9 cellular contexts compared by ENCODE assay signal in the genomic region with DNA sequence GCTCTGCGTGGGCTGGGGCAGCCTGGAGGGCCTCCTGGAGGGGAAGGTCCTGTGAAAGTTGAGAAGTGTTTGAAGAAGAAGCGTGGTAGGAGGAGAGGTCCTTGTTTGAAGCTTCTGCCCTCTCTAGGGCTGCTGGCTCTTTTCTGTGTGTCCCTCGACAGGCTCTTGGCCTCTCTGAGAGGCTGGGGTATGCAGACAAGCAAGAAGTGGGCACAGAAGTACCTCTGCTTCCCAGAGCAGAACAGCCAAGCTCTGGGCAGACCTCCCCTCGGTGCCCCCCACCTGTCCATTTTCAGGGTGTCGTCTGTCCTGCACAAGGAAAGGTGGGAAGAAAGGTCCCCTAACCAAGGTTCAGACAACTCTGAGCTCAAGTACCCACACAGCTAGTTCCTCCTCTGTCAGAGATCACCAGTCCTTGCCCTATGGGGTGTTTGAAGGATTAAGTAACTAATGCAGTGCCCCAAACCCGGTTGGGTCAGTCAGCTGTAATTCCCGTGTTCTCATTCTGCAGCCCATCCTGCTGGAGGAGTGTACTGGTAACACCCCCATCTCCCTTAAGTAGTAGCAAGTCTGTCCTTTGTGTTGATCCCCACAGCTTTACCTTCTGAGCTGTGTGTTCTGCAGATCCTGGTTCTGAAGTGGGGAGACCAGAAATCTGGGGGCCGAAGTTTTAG. TPM values are rescaled to one million over a fixed set of nuclear protein-coding genes. Genes with fewer than 3 reads are reported as not detected.
DNase-seq lines count a peak whose midpoint lies in the region; TF ChIP-seq lines count a peak whose summit lies in the region.
"Had no signal": no experiment of that assay in that cellular context is flagged by ENCODE, and none has a peak within 500 bp of the region (broad histone marks: within the 10 kb centered on the region; RNA-seq: fewer than 3 reads in every experiment).

No MANE protein-coding gene starts in this region.

- CTCF ChIA-PET in MCF 10A (lab: Yijun Ruan, JAX): interaction anchor here (0.6 to 6.4 kb wide), 8 partner anchors 9 to 117 kb away, joined by 3 to 57 read pairs (median 6); no protein-coding TSS in a partner anchor

- H3K4me3 Mint-ChIP-seq in MCF 10A (ENCODE audit: unreplicated experiment) (no peak overlapping the region), type B pancreatic cell (peak overlapping the region; percentile 77)

- H3K9me3 Mint-ChIP-seq in MCF 10A (ENCODE audit: unreplicated experiment) (no peaks in the 10 kb centered on the region), type B pancreatic cell (no peaks in the 10 kb centered on the region)

- H3K4me1 ChIP-seq in breast epithelium (peaks cover 27 to 42% of the 10 kb centered on the region in 2 donors), liver (ENCODE audit: control insufficient read depth in 4 of 4, insufficient read depth in 4 of 4, low read length in 3 of 4) (peaks cover 18 to 87% (median 58%) of the 10 kb centered on the region in 4 donors)

- WGBS in liver: 57% methylated on average over 8 of the region's 8 CpGs

- H3K27ac Mint-ChIP-seq in MCF 10A (ENCODE audit: low read depth, unreplicated experiment) (no peak overlapping the region), type B pancreatic cell (peak overlapping the region; percentile 70)

- peak overlapping the region in 1 of 2 donors; percentile 8 for H3K9ac ChIP-seq in liver (ENCODE audit: low read depth in 1 of 2, low read length in 2 of 2)

- no peak for DNase-seq in breast epithelium (ENCODE audit: low spot score in 2 of 2)
- no peak for DNase-seq in MCF 10A (ENCODE audit: unreplicated experiment)
- DNase-seq in type B pancreatic cell (ENCODE audit: extremely low spot score, unreplicated experiment): no peak
- DNase-seq in NCI-H524 (lab: John Stamatoyannopoulos, UW): no peak
- DNase-seq in SW480 (ENCODE audit: low spot score): no peak
- DNase-seq in HuH-7.5 (ENCODE audit: low spot score): no peak

- H3K27me3 ChIP-seq in breast epithelium: no peaks in the 10 kb centered on the region
- H3K27me3 ChIP-seq in liver (ENCODE audit: control insufficient read depth in 4 of 4, insufficient read depth in 4 of 4, low read length in 3 of 4): no peaks in the 10 kb centered on the region

- H3K4me3 ChIP-seq in breast epithelium (no peak overlapping the region), liver (ENCODE audit: low read depth in 1 of 3, low read length in 3 of 3) (no peak overlapping the region)
- H3K4me3 ChIP-seq: lung had no signal

- peak overlapping the region; percentile 60 to 84 for H3K27ac ChIP-seq in breast epithelium
- peak overlapping the region; percentile 52 for H3K27ac ChIP-seq in VCaP
- H3K27ac ChIP-seq in liver (ENCODE audit: low read depth in 1 of 2, low read length in 2 of 2): peak overlapping the region; percentile 48 to 49

- H3K36me3 ChIP-seq in breast epithelium (no peaks in the 10 kb centered on the region), liver (ENCODE audit: control insufficient read depth in 4 of 4, insufficient read depth in 3 of 4, low read depth in 1 of 4, low read length in 3 of 4) (no peaks in the 10 kb centered on the region)

- no TSS peak for BruUV-seq in MCF 10A (replicated peaks; lab: Mats Ljungman, UMichigan)

- H3K4me1 Mint-ChIP-seq in MCF 10A (ENCODE audit: insufficient read depth, unreplicated experiment) (peaks cover 53% of the 10 kb centered on the region), type B pancreatic cell (ENCODE audit: unreplicated experiment) (peaks cover 65% of the 10 kb centered on the region)

- intact Hi-C loops in breast epithelium (cut with DNase I; ENCODE audit: low total_unique reads) (no loop called here), MCF 10A (cut with micrococcal nuclease) (loop anchor here (10.0 kb wide), 1 partner anchor 417 kb away; the partner anchor contains the start of gene C15orf39)

- POLR2A ChIA-PET in MCF 10A (lab: Yijun Ruan, JAX): interaction anchor here (1.1 to 1.4 kb wide), 2 partner anchors 12 to 82 kb away, joined by 5 to 7 read pairs; no protein-coding TSS in a partner anchor

- H3K27me3 Mint-ChIP-seq in MCF 10A (ENCODE audit: insufficient read depth, unreplicated experiment) (no peaks in the 10 kb centered on the region), type B pancreatic cell (no peaks in the 10 kb centered on the region)

- TF ChIP-seq POLR2A in breast epithelium (IDR thresholded peaks at IDR 0.05): no peak

- TF ChIP-seq RAD21 in liver (IDR thresholded peaks at IDR 0.05): no peak

- no peaks in the 10 kb centered on the region for H3K36me3 Mint-ChIP-seq in MCF 10A (ENCODE audit: insufficient read depth, unreplicated experiment)
- H3K36me3 Mint-ChIP-seq in type B pancreatic cell: no peaks in the 10 kb centered on the region

- no peaks in the 10 kb centered on the region for H3K9me3 ChIP-seq in breast epithelium
- H3K9me3 ChIP-seq in liver (ENCODE audit: control insufficient read depth in 4 of 4, low read length in 3 of 4): no peaks in the 10 kb centered on the region

- TF ChIP-seq CTCF in breast epithelium (IDR thresholded peaks at IDR 0.05) (no peak), MCF 10A (IDR thresholded peaks at IDR 0.05; ENCODE audit: unreplicated experiment) (no peak), VCaP (conservative IDR thresholded peaks at IDR 0.05) (no peak), liver (IDR thresholded peaks at IDR 0.05; ENCODE audit: low read depth, low read length, missing input control) (no peak), type B pancreatic cell (conservative IDR thresholded peaks at IDR 0.05) (peak; percentile 27)

TF ChIP-seq in liver, 16 proteins besides CTCF, POLR2A, EP300 and RAD21:
- TF ChIP-seq TAF1 (conservative IDR thresholded peaks at IDR 0.05) (no peak), NR2F2 (IDR thresholded peaks at IDR 0.05) (no peak), MAX (IDR thresholded peaks at IDR 0.05) (no peak), FOXA2 (IDR thresholded peaks at IDR 0.05) (no peak), HNF4G (IDR thresholded peaks at IDR 0.05) (no peak), JUND (IDR thresholded peaks at IDR 0.05) (no peak), FOXA1 (IDR thresholded peaks at IDR 0.05) (no peak), RXRA (IDR thresholded peaks at IDR 0.05) (no peak), YY1 (IDR thresholded peaks at IDR 0.05) (no peak), HNF4A (conservative IDR thresholded peaks at IDR 0.05) (no peak), SP1 (IDR thresholded peaks at IDR 0.05) (no peak)
- TF ChIP-seq, protein P1, sequence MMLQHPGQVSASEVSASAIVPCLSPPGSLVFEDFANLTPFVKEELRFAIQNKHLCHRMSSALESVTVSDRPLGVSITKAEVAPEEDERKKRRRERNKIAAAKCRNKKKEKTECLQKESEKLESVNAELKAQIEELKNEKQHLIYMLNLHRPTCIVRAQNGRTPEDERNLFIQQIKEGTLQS (IDR thresholded peaks at IDR 0.05): no peak
- TF ChIP-seq, protein P2, sequence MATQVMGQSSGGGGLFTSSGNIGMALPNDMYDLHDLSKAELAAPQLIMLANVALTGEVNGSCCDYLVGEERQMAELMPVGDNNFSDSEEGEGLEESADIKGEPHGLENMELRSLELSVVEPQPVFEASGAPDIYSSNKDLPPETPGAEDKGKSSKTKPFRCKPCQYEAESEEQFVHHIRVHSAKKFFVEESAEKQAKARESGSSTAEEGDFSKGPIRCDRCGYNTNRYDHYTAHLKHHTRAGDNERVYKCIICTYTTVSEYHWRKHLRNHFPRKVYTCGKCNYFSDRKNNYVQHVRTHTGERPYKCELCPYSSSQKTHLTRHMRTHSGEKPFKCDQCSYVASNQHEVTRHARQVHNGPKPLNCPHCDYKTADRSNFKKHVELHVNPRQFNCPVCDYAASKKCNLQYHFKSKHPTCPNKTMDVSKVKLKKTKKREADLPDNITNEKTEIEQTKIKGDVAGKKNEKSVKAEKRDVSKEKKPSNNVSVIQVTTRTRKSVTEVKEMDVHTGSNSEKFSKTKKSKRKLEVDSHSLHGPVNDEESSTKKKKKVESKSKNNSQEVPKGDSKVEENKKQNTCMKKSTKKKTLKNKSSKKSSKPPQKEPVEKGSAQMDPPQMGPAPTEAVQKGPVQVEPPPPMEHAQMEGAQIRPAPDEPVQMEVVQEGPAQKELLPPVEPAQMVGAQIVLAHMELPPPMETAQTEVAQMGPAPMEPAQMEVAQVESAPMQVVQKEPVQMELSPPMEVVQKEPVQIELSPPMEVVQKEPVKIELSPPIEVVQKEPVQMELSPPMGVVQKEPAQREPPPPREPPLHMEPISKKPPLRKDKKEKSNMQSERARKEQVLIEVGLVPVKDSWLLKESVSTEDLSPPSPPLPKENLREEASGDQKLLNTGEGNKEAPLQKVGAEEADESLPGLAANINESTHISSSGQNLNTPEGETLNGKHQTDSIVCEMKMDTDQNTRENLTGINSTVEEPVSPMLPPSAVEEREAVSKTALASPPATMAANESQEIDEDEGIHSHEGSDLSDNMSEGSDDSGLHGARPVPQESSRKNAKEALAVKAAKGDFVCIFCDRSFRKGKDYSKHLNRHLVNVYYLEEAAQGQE (IDR thresholded peaks at IDR 0.05): no peak

RNA-seq across cellular contexts. Expression of gene CSK, which starts 6.3 kb away (rescaled TPM):
- total RNA-seq in breast epithelium (10 to 100 TPM; 18.7 to 26.2 (median 18.7) TPM), MCF 10A (2022) (50.4 and 65.3 TPM in 2 replicates), liver (10 to 100 TPM; 19.0 to 41.7 TPM), type B pancreatic cell (ENCODE audit: low replicate concordance) (77.4 and 102 TPM in 2 replicates)
- 10 to 100 TPM in 1 of 2 donors, 1 to 10 TPM in 1; 6.9 to 29.3 TPM for polyA plus RNA-seq in liver

RNA-seq across cellular contexts. Expression of gene LMAN1L, which starts 24.5 kb away (rescaled TPM):
- total RNA-seq in breast epithelium (under 1 TPM in 1 of 3 donors, not detected in 2; 0.15 TPM), MCF 10A (2022) (0.23 TPM in 1 of 2 replicates, not detected in the other), liver (under 1 TPM in 1 of 2 donors, not detected in 1; 0.08 TPM), type B pancreatic cell (ENCODE audit: low replicate concordance) (not detected in 2 replicates)
- not detected for polyA plus RNA-seq in liver

RNA-seq across cellular contexts. Expression of gene CPLX3, which starts 38.2 kb away (rescaled TPM):
- total RNA-seq in breast epithelium (under 1 TPM in 1 of 3 donors, not detected in 2; 0.66 TPM), MCF 10A (2022) (not detected in 2 replicates), liver (not detected), type B pancreatic cell (ENCODE audit: low replicate concordance) (not detected in 2 replicates)
- not detected for polyA plus RNA-seq in liver
- total RNA-seq: lung had no signal

RNA-seq across cellular contexts. Expression of gene CYP1A2, which starts 39.5 kb away (rescaled TPM):
- total RNA-seq in breast epithelium (not detected), MCF 10A (2022) (not detected in 2 replicates), liver (10 to 100 TPM in 1 of 2 donors, not detected in 1; 32.5 TPM), type B pancreatic cell (ENCODE audit: low replicate concordance) (1.6 TPM in 1 of 2 replicates, not detected in the other)
- polyA plus RNA-seq in liver: 10 to 100 TPM; 21.8 to 31.7 TPM

RNA-seq across cellular contexts. Expression of gene ULK3, which starts 54.8 kb away (rescaled TPM):
- total RNA-seq in breast epithelium (10 to 100 TPM; 28.3 to 48.8 (median 48.0) TPM), MCF 10A (2022) (27.6 and 31.3 TPM in 2 replicates), liver (10 to 100 TPM; 15.4 to 35.5 TPM), type B pancreatic cell (ENCODE audit: low replicate concordance) (44.9 and 46.4 TPM in 2 replicates)
- polyA plus RNA-seq in liver: 10 to 100 TPM; 13.1 to 27.5 TPM
